ENCODE assay signal across 14 cellular contexts in genomic region chr20:19986419-19986818, GRCh38. TPM values are rescaled to one million over a fixed set of nuclear protein-coding genes. Genes with fewer than 3 reads are reported as not detected.
DNase-seq lines count a peak whose midpoint lies in the region; ATAC-seq, FAIRE-seq and TF ChIP-seq lines count a peak whose summit lies in the region.
"Had no signal": no experiment of that assay in that cellular context is flagged by ENCODE, and none has a peak within 500 bp of the region (broad histone marks: within the 10 kb centered on the region; RNA-seq: fewer than 3 reads in every experiment).

No MANE protein-coding gene starts in this region.

- H4K20me1 ChIP-seq in HepG2 (ENCODE audit: insufficient read depth, low read length) = no peaks in the 10 kb centered on the region

- peaks cover 22% of the 10 kb centered on the region for H3K27me3 Mint-ChIP-seq in T-helper 17 cell

- intact Hi-C loops in gastrocnemius medialis (cut with DNase I; ENCODE audit: low total_unique reads) (no loop called here), HepG2 (cut with micrococcal nuclease; ENCODE audit: unreplicated experiment) (no loop called here)

- peak overlapping the region; percentile 29 to 53 (median 36) for H3K27ac ChIP-seq in gastrocnemius medialis
- no peak overlapping the region for H3K27ac ChIP-seq in HepG2 (ENCODE audit: extremely low read length, insufficient read depth, low read length)
- H3K27ac ChIP-seq: right lobe of liver had no signal

- H3K4me1 Mint-ChIP-seq in T-helper 17 cell = no peaks in the 10 kb centered on the region
- H3K4me1 Mint-ChIP-seq: CD4-positive, CD25-positive, alpha-beta regulatory T cell had no signal

- H3K9me3 ChIP-seq in T-helper 17 cell (ENCODE audit: control insufficient read depth, low read length, poor library complexity, severe bottlenecking) (no peaks in the 10 kb centered on the region), gastrocnemius medialis (no peaks in the 10 kb centered on the region), HepG2 (ENCODE audit: low read length) (no peaks in the 10 kb centered on the region)
- H3K9me3 ChIP-seq: right lobe of liver had no signal

- H3K27me3 ChIP-seq in gastrocnemius medialis (no peaks in the 10 kb centered on the region), HepG2 (ENCODE audit: control insufficient read depth in 1 of 2, insufficient read depth in 2 of 2, low read length in 2 of 2) (no peaks in the 10 kb centered on the region)
- H3K27me3 ChIP-seq: right lobe of liver had no signal

- H3K4me3 ChIP-seq in fibroblast of the aortic adventitia (ENCODE audit: low read depth, low read length) (no peak overlapping the region), gastrocnemius medialis (no peak overlapping the region), HepG2 (replicated peaks in 1 of 3; ENCODE audit: insufficient read depth in 1 of 3, low read depth in 2 of 3, low read length in 3 of 3) (no peak overlapping the region)
- H3K4me3 ChIP-seq: right lobe of liver had no signal

- H3K36me3 Mint-ChIP-seq in T-helper 17 cell (ENCODE audit: low read depth) = no peaks in the 10 kb centered on the region
- H3K36me3 Mint-ChIP-seq: CD4-positive, CD25-positive, alpha-beta regulatory T cell had no signal

- H3K4me1 ChIP-seq in gastrocnemius medialis (peaks cover 48 to 61% of the 10 kb centered on the region in 2 donors), HepG2 (ENCODE audit: insufficient read depth, low read length) (peaks cover 15% of the 10 kb centered on the region)

- no peak overlapping the region for H2AFZ ChIP-seq in HepG2 (ENCODE audit: low read length)

- no peak for ATAC-seq in T-helper 17 cell
- peak in 1 of 2 donors; percentile 76 for ATAC-seq in gastrocnemius medialis
- no peak for ATAC-seq in esophagus mucosa
- no peak for ATAC-seq in GM21619 (IDR thresholded peaks at IDR 0.05; ENCODE audit: unreplicated experiment)
- no peak for ATAC-seq in HepG2

- DNase-seq in Daoy (ENCODE audit: low read depth) = peak; percentile 71
- DNase-seq in T-helper 17 cell = no peak
- peak; percentile 75 for DNase-seq in fibroblast of the aortic adventitia (ENCODE audit: low read depth)
- DNase-seq in gastrocnemius medialis = no peak
- no peak for DNase-seq in activated gamma-delta T cell treated with Interleukin-2 at 50 U/mL for 16 hours
- DNase-seq in HepG2 (ENCODE audit: low spot score) = no peak
- DNase-seq: CD4-positive, CD25-positive, alpha-beta regulatory T cell; midbrain; NCI-H1436 treated with DMSO at 0.1 percent for 48 hours; right lobe of liver; stimulated activated CD8-positive, alpha-beta memory T cell treated with anti-CD3 and anti-CD28 coated beads, Interleukin-4, amount 100 ng/mL, for 48 hours had no signal

- 72% methylated on average over 6 of the region's 6 CpGs for WGBS in HepG2 (ENCODE audit: low lambda C conversion rate)

- H3K79me2 ChIP-seq in HepG2 (ENCODE audit: insufficient read depth, low read length) = no peaks in the 10 kb centered on the region

- TF ChIP-seq EP300 in HepG2 (IDR thresholded peaks at IDR 0.05; ENCODE audit: low read depth in 2 of 2, low read length in 2 of 2) (no peak), HepG2 (CRISPR knock-in tag; IDR thresholded peaks at IDR 0.05; ENCODE audit: borderline replicate concordance) (no peak)

- BruUV-seq in HepG2 (replicated peaks; lab: Mats Ljungman, UMichigan) = no TSS peak

- H3K4me3 Mint-ChIP-seq in T-helper 17 cell = no peak overlapping the region
- H3K4me3 Mint-ChIP-seq: CD4-positive, CD25-positive, alpha-beta regulatory T cell; T-helper 1 cell treated with Interleukin-12 subunit alpha and Interleukin-12 subunit beta and Interleukin-4 antibody, amounts not matched to agents 30 μg/mL and 1 μg/mL, for 36 hours had no signal

- H3K9ac ChIP-seq in HepG2 (ENCODE audit: insufficient read depth, low read depth, low read length) = no peak overlapping the region

- H3K27ac Mint-ChIP-seq in T-helper 17 cell = peak overlapping the region; percentile 32
- H3K27ac Mint-ChIP-seq: CD4-positive, CD25-positive, alpha-beta regulatory T cell; T-helper 1 cell treated with Interleukin-12 subunit alpha and Interleukin-12 subunit beta and Interleukin-4 antibody, amounts not matched to agents 30 μg/mL and 1 μg/mL, for 36 hours had no signal

- no peak for TF ChIP-seq RAD21 in HepG2 (CRISPR knock-in tag; IDR thresholded peaks at IDR 0.05)

- in situ Hi-C loops in gastrocnemius medialis (cut with MboI; ENCODE audit: low sequenced_read_pairs in 4 of 4) = loop anchor here in 1 of 4 donors (10.0 kb wide), 1 partner anchor 202 kb away; no protein-coding TSS in a partner anchor
- in situ Hi-C loops in HepG2 (cut with HindIII; ENCODE audit: extremely low pct_ligation_motif_present, low pct_unique_long_range_greater_than_20kb) = no loop called here

- TF ChIP-seq POLR2A in gastrocnemius medialis (IDR thresholded peaks at IDR 0.05) (no peak), HepG2 (IDR thresholded peaks at IDR 0.05; ENCODE audit: insufficient read depth in 1 of 2, low read depth in 2 of 2, low read length in 2 of 2) (no peak)

- POLR2A ChIA-PET in HepG2 (lab: Yijun Ruan, JAX) = no interaction called here

- H3K36me3 ChIP-seq in gastrocnemius medialis (no peaks in the 10 kb centered on the region), HepG2 (replicated peaks in 1 of 2; ENCODE audit: control insufficient read depth in 1 of 2, insufficient read depth in 2 of 2, low read length in 2 of 2) (no peaks in the 10 kb centered on the region)

- TF ChIP-seq CTCF in fibroblast of the aortic adventitia (IDR thresholded peaks at IDR 0.05; ENCODE audit: insufficient read depth, low read length) (no peak), gastrocnemius medialis (IDR thresholded peaks at IDR 0.05 in 4 of 5, conservative IDR thresholded peaks at IDR 0.05 in 1 of 5) (no peak), HepG2 (CRISPR knock-in tag; IDR thresholded peaks at IDR 0.05) (no peak)

- H3K4me2 ChIP-seq in HepG2 (ENCODE audit: low read depth, low read length) = no peak overlapping the region

- FAIRE-seq in HepG2 (lab: Jason Lieb, UNC) = no peak

- CTCF ChIA-PET in HepG2 (lab: Yijun Ruan, JAX; ENCODE audit: low intra/inter-chr PET ratio, low total read pairs) = no interaction called here

TF ChIP-seq in HepG2, 621 proteins besides CTCF, POLR2A, EP300 and RAD21 (continues in another document):
- no peak for TF ChIP-seq ZNF720 (CRISPR knock-in tag; IDR thresholded peaks at IDR 0.05)
- TF ChIP-seq SMAD3 (CRISPR knock-in tag; IDR thresholded peaks at IDR 0.05) = no peak
- TF ChIP-seq SMARCE1 (IDR thresholded peaks at IDR 0.05; ENCODE audit: borderline replicate concordance) = no peak
- TF ChIP-seq MEIS2 (CRISPR knock-in tag; IDR thresholded peaks at IDR 0.05) = no peak
- no peak for TF ChIP-seq PATZ1 (CRISPR knock-in tag; IDR thresholded peaks at IDR 0.05)
- no peak for TF ChIP-seq FOSL2 (CRISPR knock-in tag; IDR thresholded peaks at IDR 0.05)
- TF ChIP-seq ZNF557 (CRISPR knock-in tag; IDR thresholded peaks at IDR 0.05) = no peak
- TF ChIP-seq TBL1XR1 (IDR thresholded peaks at IDR 0.05; ENCODE audit: borderline replicate concordance, low read length, partially characterized antibody) = no peak

RNA-seq across cellular contexts. Expression of gene NAA20, which starts 30.7 kb away (rescaled TPM):
- 64.5 and 72.8 TPM in 2 replicates for total RNA-seq in Daoy (2014; rRNA removed; shearing (Covaris generic))
- total RNA-seq in T-helper 17 cell (10 to 100 TPM; 22.4 to 25.3 TPM), fibroblast of the aortic adventitia (ENCODE audit: low replicate concordance) (19.3 and 49.3 TPM in 2 replicates), gastrocnemius medialis (10 to 100 TPM; 45.5 to 73.2 (median 61.5) TPM), esophagus mucosa (156 TPM), HepG2 (2016; rRNA removed; fragmentation: Illumina TruSeq; extraction: Trizol) (82.8 and 114 TPM in 2 replicates)
- 21.7 and 25.6 TPM in 2 replicates for total RNA-seq in HepG2 (2016; cell fraction: cytosol; rRNA removed; fragmentation: Illumina TruSeq; extraction: Trizol; ENCODE audit: low read depth)
- 86.7 and 113 TPM in 2 replicates for total RNA-seq in HepG2 (2016; cell fraction: insoluble cytoplasmic fraction; rRNA removed; fragmentation: Illumina TruSeq; extraction: Trizol)
- 37.5 and 43.6 TPM in 2 replicates for total RNA-seq in HepG2 (2016; cell fraction: membrane; rRNA removed; fragmentation: Illumina TruSeq; extraction: Trizol)
- total RNA-seq in HepG2 (2016; cell fraction: nucleus; rRNA removed; fragmentation: Illumina TruSeq; extraction: Trizol) = 54.4 and 60.1 TPM in 2 replicates
- 62.9 and 81.9 TPM in 2 replicates for polyA plus RNA-seq in HepG2 (2011; rRNA removed)
- polyA plus RNA-seq in HepG2 (2011; cell fraction: cytosol; rRNA removed) = 50.7 and 67.7 TPM in 2 replicates
- 23.7 and 25.9 TPM in 2 replicates for polyA plus RNA-seq in HepG2 (2011; cell fraction: nucleus; rRNA removed)
- 95.6 and 106 TPM in 2 replicates for polyA plus RNA-seq in HepG2 (2012)
- 28.8 and 29.8 TPM in 2 replicates for polyA plus RNA-seq in HepG2 (2016; cell fraction: cytosol; fragmentation: Illumina TruSeq; extraction: Trizol; ENCODE audit: low read depth)
- 148 and 163 TPM in 2 replicates for polyA plus RNA-seq in HepG2 (2016; cell fraction: insoluble cytoplasmic fraction; fragmentation: Illumina TruSeq; extraction: Trizol; ENCODE audit: low read depth)
- polyA plus RNA-seq in HepG2 (2016; cell fraction: membrane; fragmentation: Illumina TruSeq; extraction: Trizol; ENCODE audit: low read depth) = 36.9 and 37.4 TPM in 2 replicates
- polyA plus RNA-seq in HepG2 (2016; cell fraction: nucleus; fragmentation: Illumina TruSeq; extraction: Trizol; ENCODE audit: insufficient read depth, low read depth) = 119 and 123 TPM in 2 replicates
- polyA minus RNA-seq in HepG2 (2011; rRNA and poly(A)+ RNA removed; ENCODE audit: low replicate concordance) = 14.8 and 29.0 TPM in 2 replicates
- 25.5 and 28.8 TPM in 2 replicates for polyA minus RNA-seq in HepG2 (2011; cell fraction: cytosol; rRNA and poly(A)+ RNA removed)
- 45.3 and 48.5 TPM in 2 replicates for polyA minus RNA-seq in HepG2 (2011; cell fraction: nucleus; rRNA and poly(A)+ RNA removed)

Comparison
In these comparisons a context has a peak if more than half of its experiments do, and no peak if none do; other contexts are left out.
1. DNase-seq: peak in Daoy (single experiment) and fibroblast of the aortic adventitia (single experiment); none in T-helper 17 cell (0 of 3), gastrocnemius medialis (0 of 2), activated gamma-delta T cell treated with Interleukin-2 at 50 U/mL for 16 hours (single experiment) and HepG2 (single experiment).